Comparison of ENCODE assay signal across 8 cellular contexts in genomic region chr15:40471105-40471777, GRCh38. TPM values are rescaled to one million over a fixed set of nuclear protein-coding genes. Genes with fewer than 3 reads are reported as not detected.
DNase-seq lines count a peak whose midpoint lies in the region; ATAC-seq and TF ChIP-seq lines count a peak whose summit lies in the region.

No MANE protein-coding gene starts in this region.

- POLR2A ChIA-PET in RWPE1 (lab: Yijun Ruan, JAX; ENCODE audit: low non-redundant PET) = interaction anchor here (0.8 kb wide), 1 partner anchor 16 kb away, joined by 7 read pairs; no protein-coding TSS in a partner anchor

- H3K4me1 Mint-ChIP-seq in HFFc6 (ENCODE audit: low read depth) = peaks cover 20% of the 10 kb centered on the region

- 0% methylated on average over 1 to 25 of the region's 58 CpGs for WGBS in lower leg skin, 2 donors
- under 1% methylated on average over 58 of the region's 58 CpGs for WGBS in thymus

- no peak for TF ChIP-seq CTCF in GM12865 (IDR thresholded peaks at IDR 0.05; ENCODE audit: insufficient read depth, low read depth, low read length, missing control alignments)
- no peak for TF ChIP-seq CTCF in HFFc6 (IDR thresholded peaks at IDR 0.05)
- no peak for TF ChIP-seq CTCF in RWPE1 (conservative IDR thresholded peaks at IDR 0.05; ENCODE audit: low read depth)
- TF ChIP-seq CTCF in cardiac fibroblast (IDR thresholded peaks at IDR 0.05; ENCODE audit: low read depth, low read length) = no peak
- TF ChIP-seq CTCF in lower leg skin (IDR thresholded peaks at IDR 0.05) = no peak

- no peaks in the 10 kb centered on the region for H3K27me3 ChIP-seq in thymus (ENCODE audit: control insufficient read depth, insufficient read depth)

- H3K27me3 Mint-ChIP-seq in HFFc6 (ENCODE audit: insufficient read depth) = peaks cover 9% of the 10 kb centered on the region; the same call in 1 of the 2 replicates

- CTCF ChIA-PET in RWPE1 (lab: Yijun Ruan, JAX) = interaction anchor here (0.7 kb wide), 1 partner anchor 41 kb away, joined by 3 read pairs; no protein-coding TSS in a partner anchor

- peak; percentile 64 for DNase-seq in GM12865 (ENCODE audit: low read depth)
- no peak for DNase-seq in HFFc6
- no peak for DNase-seq in RWPE1 (ENCODE audit: low spot score)
- DNase-seq in cardiac fibroblast (ENCODE audit: low read depth in 2 of 2) = peak; percentile 17 to 27
- no peak for DNase-seq in lower leg skin (ENCODE audit: low spot score in 2 of 2)
- no peak for DNase-seq in NCI-H446 (lab: John Stamatoyannopoulos, UW)

- H3K4me3 ChIP-seq in GM12865 (ENCODE audit: low read depth, low read length) = peak overlapping the region; percentile 84
- H3K4me3 ChIP-seq in cardiac fibroblast (replicated peaks in 1 of 2; ENCODE audit: low read depth in 2 of 2, low read length in 2 of 2) = peak overlapping the region; percentile 64 to 71
- H3K4me3 ChIP-seq in lower leg skin (ENCODE audit: low read depth, poor library complexity, severe bottlenecking) = peak overlapping the region; percentile 46
- peak overlapping the region; percentile 87 for H3K4me3 ChIP-seq in thymus (ENCODE audit: low read length)

- no peaks in the 10 kb centered on the region for H3K9me3 ChIP-seq in thymus (ENCODE audit: control insufficient read depth)

- no peaks in the 10 kb centered on the region for H3K9me3 Mint-ChIP-seq in HFFc6

- ATAC-seq in GM21526 (IDR thresholded peaks at IDR 0.05; ENCODE audit: low FRiP score, unreplicated experiment) = no peak

- no peak for TF ChIP-seq POLR2A in lower leg skin (IDR thresholded peaks at IDR 0.05)

- H3K4me1 ChIP-seq in thymus (ENCODE audit: control insufficient read depth, insufficient read depth, low read length) = peaks cover 11% of the 10 kb centered on the region

- intact Hi-C loops in lower leg skin (cut with DNase I; ENCODE audit: low total_unique reads) = no loop called here

- H3K27ac ChIP-seq in RWPE1 (peak overlapping the region; percentile 79), thymus (ENCODE audit: low read depth) (peak overlapping the region; percentile 48)

- H3K36me3 ChIP-seq in thymus (ENCODE audit: control insufficient read depth, insufficient read depth) = peaks cover 10% of the 10 kb centered on the region

- H3K36me3 Mint-ChIP-seq in HFFc6 (ENCODE audit: low read depth) = peaks cover 4% of the 10 kb centered on the region; the same call in 1 of the 2 replicates

- peak overlapping the region; percentile 57 for H3K27ac Mint-ChIP-seq in HFFc6

- peak overlapping the region; percentile 89 for H3K4me3 Mint-ChIP-seq in HFFc6

RNA-seq across cellular contexts. Expression of gene CHST14, which starts 0.5 kb away (rescaled TPM):
- 10 to 100 TPM; 26.3 to 32.5 (median 28.4) TPM for total RNA-seq in HFFc6 (2021; fragmentation: NEBNext Ultra II Directional; extraction: Animal tissue kit (Norgen Biotek cat#: 25700))
- 1 to 10 TPM; 5.6 to 10.0 (median 8.8) TPM for total RNA-seq in lower leg skin
- polyA plus RNA-seq in thymus = 11.9 TPM

RNA-seq across cellular contexts. Expression of gene BAHD1, which starts 30.5 kb away (rescaled TPM):
- 10 to 100 TPM; 12.7 to 14.4 (median 14.2) TPM for total RNA-seq in HFFc6 (2021; fragmentation: NEBNext Ultra II Directional; extraction: Animal tissue kit (Norgen Biotek cat#: 25700))
- 10 to 100 TPM; 12.8 to 18.5 (median 16.2) TPM for total RNA-seq in lower leg skin
- polyA plus RNA-seq in thymus = 19.1 TPM

Comparison
In these comparisons a context has a peak if more than half of its experiments do, and no peak if none do; other contexts are left out.
1. DNase-seq: peak in GM12865 (single experiment) and cardiac fibroblast (2 of 2); none in HFFc6 (single experiment), RWPE1 (single experiment), lower leg skin (0 of 2) and NCI-H446 (0 of 2).
2. Peak in every context shown above with its lines, with median percentiles within 50 percentile points of each other: H3K4me3 ChIP-seq.